In the genomic region with DNA sequence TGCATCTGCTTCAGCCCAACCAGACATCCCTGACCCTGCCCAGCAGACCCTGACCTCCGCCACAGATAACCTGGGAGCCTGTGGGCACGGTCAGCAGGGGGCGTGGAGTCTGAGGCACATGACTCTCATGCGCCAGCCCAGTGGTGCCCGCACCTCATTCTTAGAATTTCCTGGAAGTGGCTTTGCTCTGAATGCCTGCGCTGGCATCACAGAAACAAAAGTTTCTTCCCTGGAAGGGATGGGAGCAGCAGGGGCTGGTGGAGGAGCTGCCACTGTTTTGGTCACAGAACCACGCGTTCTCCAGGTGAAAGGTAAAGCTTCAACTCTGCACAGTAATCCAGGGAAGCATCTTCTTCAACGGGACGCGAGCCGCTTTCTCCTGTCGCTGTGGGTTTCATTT, we compare ENCODE assay signal across 16 cellular contexts.
DNase-seq lines count a peak whose midpoint lies in the region; ATAC-seq and TF ChIP-seq lines count a peak whose summit lies in the region.
"Had no signal": no experiment of that assay in that cellular context is flagged by ENCODE, and none has a peak within 500 bp of the region (broad histone marks: within the 10 kb centered on the region; RNA-seq: fewer than 3 reads in every experiment).

No MANE protein-coding gene starts in this region.

- no peaks in the 10 kb centered on the region for H3K27me3 ChIP-seq in RWPE2 (ENCODE audit: insufficient read depth, poor library complexity, severe bottlenecking)
- H3K27me3 ChIP-seq: ascending aorta, spleen, uterus had no signal

- TF ChIP-seq CTCF in RWPE2 (IDR thresholded peaks at IDR 0.05; ENCODE audit: poor library complexity, severe bottlenecking) = no peak

- no peak for ATAC-seq in activated T-cell treated with anti-CD3 and anti-CD28 coated beads, Interleukin-2, amount 50 U/mL, for 72 hours (replicated peaks in 1 of 2)
- no peak for ATAC-seq in activated T-cell treated with anti-CD3 and anti-CD28 coated beads, Interleukin-2, amount 50 U/mL, for 4 hours
- ATAC-seq in RWPE2 (ENCODE audit: low read depth) = no peak
- ATAC-seq in stimulated activated effector memory CD8-positive, alpha-beta T cell treated with anti-CD3 and anti-CD28 coated beads, Interleukin-12 subunit alpha, Interleukin-12 subunit beta, amount 100 ng/mL, for 72 hours = no peak
- ATAC-seq: Right ventricle myocardium inferior had no signal

- no peaks in the 10 kb centered on the region for H3K9me3 Mint-ChIP-seq in activated T-cell treated with anti-CD3 and anti-CD28 coated beads, Interleukin-2, amount 50 U/mL, for 72 hours
- H3K9me3 Mint-ChIP-seq in activated T-cell treated with anti-CD3 and anti-CD28 coated beads, Interleukin-2, amount 50 U/mL, for 4 hours = no peaks in the 10 kb centered on the region
- H3K9me3 Mint-ChIP-seq in activated naive CD8-positive, alpha-beta T cell treated with anti-CD3 and anti-CD28 coated beads for 36 hours = no peaks in the 10 kb centered on the region
- no peaks in the 10 kb centered on the region for H3K9me3 Mint-ChIP-seq in stimulated activated effector memory CD8-positive, alpha-beta T cell treated with anti-CD3 and anti-CD28 coated beads, Interleukin-12 subunit alpha, Interleukin-12 subunit beta, amount 100 ng/mL, for 72 hours

- peaks cover 3% of the 10 kb centered on the region for H3K9me3 ChIP-seq in RWPE2 (ENCODE audit: severe bottlenecking)
- H3K9me3 ChIP-seq: ascending aorta, spleen, uterus had no signal

- peaks cover 0 to 3% of the 10 kb centered on the region in 2 donors for H3K36me3 Mint-ChIP-seq in activated T-cell treated with anti-CD3 and anti-CD28 coated beads, Interleukin-2, amount 50 U/mL, for 72 hours (ENCODE audit: insufficient read depth in 2 of 2)
- no peaks in the 10 kb centered on the region for H3K36me3 Mint-ChIP-seq in activated T-cell treated with anti-CD3 and anti-CD28 coated beads, Interleukin-2, amount 50 U/mL, for 4 hours (ENCODE audit: insufficient read depth)
- peaks cover 5% of the 10 kb centered on the region for H3K36me3 Mint-ChIP-seq in activated naive CD8-positive, alpha-beta T cell treated with anti-CD3 and anti-CD28 coated beads for 36 hours
- H3K36me3 Mint-ChIP-seq in stimulated activated effector memory CD8-positive, alpha-beta T cell treated with anti-CD3 and anti-CD28 coated beads, Interleukin-12 subunit alpha, Interleukin-12 subunit beta, amount 100 ng/mL, for 72 hours = no peaks in the 10 kb centered on the region

- peaks cover 41% of the 10 kb centered on the region for H3K4me1 ChIP-seq in RWPE2 (ENCODE audit: insufficient read depth, poor library complexity, severe bottlenecking)
- H3K4me1 ChIP-seq: ascending aorta, uterus had no signal

- no peak overlapping the region for H3K4me3 ChIP-seq in RWPE2 (ENCODE audit: severe bottlenecking)
- H3K4me3 ChIP-seq: ascending aorta, uterus had no signal

- H3K4me3 Mint-ChIP-seq in activated T-cell treated with anti-CD3 and anti-CD28 coated beads, Interleukin-2, amount 50 U/mL, for 72 hours = peak overlapping the region; percentile 78 to 84
- no peak overlapping the region for H3K4me3 Mint-ChIP-seq in activated T-cell treated with anti-CD3 and anti-CD28 coated beads, Interleukin-2, amount 50 U/mL, for 4 hours
- H3K4me3 Mint-ChIP-seq in activated naive CD8-positive, alpha-beta T cell treated with anti-CD3 and anti-CD28 coated beads for 36 hours = no peak overlapping the region
- peak overlapping the region; percentile 65 for H3K4me3 Mint-ChIP-seq in stimulated activated effector memory CD8-positive, alpha-beta T cell treated with anti-CD3 and anti-CD28 coated beads, Interleukin-12 subunit alpha, Interleukin-12 subunit beta, amount 100 ng/mL, for 72 hours

- peak overlapping the region; percentile 92 for H3K27ac Mint-ChIP-seq in activated T-cell treated with anti-CD3 and anti-CD28 coated beads, Interleukin-2, amount 50 U/mL, for 72 hours
- H3K27ac Mint-ChIP-seq in activated naive CD8-positive, alpha-beta T cell treated with anti-CD3 and anti-CD28 coated beads for 36 hours = peak overlapping the region; percentile 96
- peak overlapping the region; percentile 96 for H3K27ac Mint-ChIP-seq in stimulated activated effector memory CD8-positive, alpha-beta T cell treated with anti-CD3 and anti-CD28 coated beads, Interleukin-12 subunit alpha, Interleukin-12 subunit beta, amount 100 ng/mL, for 72 hours

- no peak for DNase-seq in activated T-cell treated with anti-CD3 and anti-CD28 coated beads, Interleukin-2, amount 50 U/mL, for 72 hours
- no peak for DNase-seq in activated T-cell treated with anti-CD3 and anti-CD28 coated beads, Interleukin-2, amount 50 U/mL, for 4 hours
- DNase-seq in RWPE2 (ENCODE audit: low spot score) (no peak), NCI-H774 (lab: John Stamatoyannopoulos, UW) (no peak), amygdala (lab: John Stamatoyannopoulos, UW) (no peak)
- no peak for DNase-seq in activated naive CD8-positive, alpha-beta T cell treated with anti-CD3 and anti-CD28 coated beads for 36 hours
- DNase-seq in stimulated activated effector memory CD8-positive, alpha-beta T cell treated with anti-CD3 and anti-CD28 coated beads, Interleukin-12 subunit alpha, Interleukin-12 subunit beta, amount 100 ng/mL, for 72 hours (ENCODE audit: low spot score in 2 of 2) = no peak
- DNase-seq in activated CD4-positive, CD25-positive, alpha-beta regulatory T cell (lab: John Stamatoyannopoulos, UW) = no peak
- DNase-seq: C1 segment of cervical spinal cord, cerebellar nuclear complex, NCI-H526, occipital lobe, spleen, uterus had no signal

- H3K36me3 ChIP-seq in RWPE2 (ENCODE audit: low read depth) = no peaks in the 10 kb centered on the region
- H3K36me3 ChIP-seq: ascending aorta, spleen, uterus had no signal

- H3K4me1 Mint-ChIP-seq in activated T-cell treated with anti-CD3 and anti-CD28 coated beads, Interleukin-2, amount 50 U/mL, for 72 hours (ENCODE audit: low read depth) = peaks cover 98% of the 10 kb centered on the region
- H3K4me1 Mint-ChIP-seq in activated T-cell treated with anti-CD3 and anti-CD28 coated beads, Interleukin-2, amount 50 U/mL, for 4 hours (ENCODE audit: low read depth) = peaks cover 64% of the 10 kb centered on the region
- H3K4me1 Mint-ChIP-seq in activated naive CD8-positive, alpha-beta T cell treated with anti-CD3 and anti-CD28 coated beads for 36 hours = peaks cover 70% of the 10 kb centered on the region
- peaks cover 71% of the 10 kb centered on the region for H3K4me1 Mint-ChIP-seq in stimulated activated effector memory CD8-positive, alpha-beta T cell treated with anti-CD3 and anti-CD28 coated beads, Interleukin-12 subunit alpha, Interleukin-12 subunit beta, amount 100 ng/mL, for 72 hours

- H3K27me3 Mint-ChIP-seq in activated T-cell treated with anti-CD3 and anti-CD28 coated beads, Interleukin-2, amount 50 U/mL, for 72 hours (ENCODE audit: low read depth) = peaks cover 14% of the 10 kb centered on the region
- no peaks in the 10 kb centered on the region for H3K27me3 Mint-ChIP-seq in activated T-cell treated with anti-CD3 and anti-CD28 coated beads, Interleukin-2, amount 50 U/mL, for 4 hours (ENCODE audit: low read depth)
- H3K27me3 Mint-ChIP-seq in activated naive CD8-positive, alpha-beta T cell treated with anti-CD3 and anti-CD28 coated beads for 36 hours = peaks cover 3% of the 10 kb centered on the region

- H3K27ac ChIP-seq in RWPE2 (ENCODE audit: poor library complexity, severe bottlenecking) = peak overlapping the region; percentile 77
- H3K27ac ChIP-seq: ascending aorta, uterus had no signal

Comparison
In these comparisons a context has a peak if more than half of its experiments do, and no peak if none do; other contexts are left out.
1. H3K4me3 Mint-ChIP-seq: peak in activated T-cell treated with anti-CD3 and anti-CD28 coated beads, Interleukin-2, amount 50 U/mL, for 72 hours (2 of 2) and stimulated activated effector memory CD8-positive, alpha-beta T cell treated with anti-CD3 and anti-CD28 coated beads, Interleukin-12 subunit alpha, Interleukin-12 subunit beta, amount 100 ng/mL, for 72 hours (single experiment); none in activated T-cell treated with anti-CD3 and anti-CD28 coated beads, Interleukin-2, amount 50 U/mL, for 4 hours (single experiment) and activated naive CD8-positive, alpha-beta T cell treated with anti-CD3 and anti-CD28 coated beads for 36 hours (single experiment).
2. Peak in every context shown above with its lines, with median percentiles within 50 percentile points of each other: H3K27ac Mint-ChIP-seq.